12 cellular contexts compared by ENCODE assay signal in genomic region chr19:37997911-37998344, GRCh38.
DNase-seq lines count a peak whose midpoint lies in the region; ATAC-seq and TF ChIP-seq lines count a peak whose summit lies in the region.
"Had no signal": no experiment of that assay in that cellular context is flagged by ENCODE, and none has a peak within 500 bp of the region (broad histone marks: within the 10 kb centered on the region; RNA-seq: fewer than 3 reads in every experiment).

No MANE protein-coding gene starts in this region.

- no peaks in the 10 kb centered on the region for H3K27me3 Mint-ChIP-seq in activated CD8-positive, alpha-beta T cell treated with anti-CD3 and anti-CD28 coated beads for 36 hours
- no peaks in the 10 kb centered on the region for H3K27me3 Mint-ChIP-seq in activated CD8-positive, alpha-beta T cell treated with anti-CD3 and anti-CD28 coated beads, Interleukin-2, amount 10 ng/mL, durations not matched to agents 7 days and 5 days (ENCODE audit: low read depth)
- H3K27me3 Mint-ChIP-seq: progenitor cell of endocrine pancreas had no signal

- peak; percentile 73 for ATAC-seq in activated CD8-positive, alpha-beta T cell treated with anti-CD3 and anti-CD28 coated beads for 36 hours
- ATAC-seq in activated CD8-positive, alpha-beta T cell treated with anti-CD3 and anti-CD28 coated beads, Interleukin-2, amount 10 ng/mL, durations not matched to agents 7 days and 5 days = no peak
- ATAC-seq in stimulated activated effector memory CD8-positive, alpha-beta T cell treated with anti-CD3 and anti-CD28 coated beads, Interleukin-12 subunit alpha, Interleukin-12 subunit beta, amount 100 ng/mL, for 72 hours = peak; percentile 62
- ATAC-seq in GM19328 (IDR thresholded peaks at IDR 0.05; ENCODE audit: unreplicated experiment) (no peak), GM21717 (IDR thresholded peaks at IDR 0.05; ENCODE audit: unreplicated experiment) (no peak)

- peaks cover 6% of the 10 kb centered on the region for H3K36me3 Mint-ChIP-seq in activated CD8-positive, alpha-beta T cell treated with anti-CD3 and anti-CD28 coated beads for 36 hours (ENCODE audit: low read depth)
- H3K36me3 Mint-ChIP-seq in activated CD8-positive, alpha-beta T cell treated with anti-CD3 and anti-CD28 coated beads, Interleukin-2, amount 10 ng/mL, durations not matched to agents 7 days and 5 days (ENCODE audit: low read depth) = no peaks in the 10 kb centered on the region
- H3K36me3 Mint-ChIP-seq in stimulated activated effector memory CD8-positive, alpha-beta T cell treated with anti-CD3 and anti-CD28 coated beads, Interleukin-12 subunit alpha, Interleukin-12 subunit beta, amount 100 ng/mL, for 72 hours = no peaks in the 10 kb centered on the region

- H3K9me3 Mint-ChIP-seq in activated CD8-positive, alpha-beta T cell treated with anti-CD3 and anti-CD28 coated beads for 36 hours = no peaks in the 10 kb centered on the region
- no peaks in the 10 kb centered on the region for H3K9me3 Mint-ChIP-seq in activated CD8-positive, alpha-beta T cell treated with anti-CD3 and anti-CD28 coated beads, Interleukin-2, amount 10 ng/mL, durations not matched to agents 7 days and 5 days (ENCODE audit: insufficient read depth)
- no peaks in the 10 kb centered on the region for H3K9me3 Mint-ChIP-seq in stimulated activated effector memory CD8-positive, alpha-beta T cell treated with anti-CD3 and anti-CD28 coated beads, Interleukin-12 subunit alpha, Interleukin-12 subunit beta, amount 100 ng/mL, for 72 hours
- H3K9me3 Mint-ChIP-seq: endodermal cell had no signal

- POLR2A ChIA-PET in activated CD8-positive, alpha-beta T cell treated with anti-CD3 and anti-CD28 coated beads for 36 hours (lab: Charles Lee) = no interaction called here
- POLR2A ChIA-PET in activated CD8-positive, alpha-beta T cell treated with anti-CD3 and anti-CD28 coated beads, Interleukin-2, amount 10 ng/mL, durations not matched to agents 7 days and 5 days (lab: Charles Lee) = interaction anchor here (0.7 kb wide), 1 partner anchor 22 kb away, joined by 3 read pairs; no protein-coding TSS in a partner anchor

- H3K4me3 Mint-ChIP-seq in activated CD8-positive, alpha-beta T cell treated with anti-CD3 and anti-CD28 coated beads for 36 hours = no peak overlapping the region
- no peak overlapping the region for H3K4me3 Mint-ChIP-seq in activated CD8-positive, alpha-beta T cell treated with anti-CD3 and anti-CD28 coated beads, Interleukin-2, amount 10 ng/mL, durations not matched to agents 7 days and 5 days
- no peak overlapping the region for H3K4me3 Mint-ChIP-seq in stimulated activated effector memory CD8-positive, alpha-beta T cell treated with anti-CD3 and anti-CD28 coated beads, Interleukin-12 subunit alpha, Interleukin-12 subunit beta, amount 100 ng/mL, for 72 hours
- H3K4me3 Mint-ChIP-seq: endodermal cell had no signal

- peaks cover 3% of the 10 kb centered on the region for H3K4me1 Mint-ChIP-seq in activated CD8-positive, alpha-beta T cell treated with anti-CD3 and anti-CD28 coated beads for 36 hours (ENCODE audit: low read depth)
- no peaks in the 10 kb centered on the region for H3K4me1 Mint-ChIP-seq in activated CD8-positive, alpha-beta T cell treated with anti-CD3 and anti-CD28 coated beads, Interleukin-2, amount 10 ng/mL, durations not matched to agents 7 days and 5 days (ENCODE audit: low read depth)
- peaks cover 9% of the 10 kb centered on the region for H3K4me1 Mint-ChIP-seq in stimulated activated effector memory CD8-positive, alpha-beta T cell treated with anti-CD3 and anti-CD28 coated beads, Interleukin-12 subunit alpha, Interleukin-12 subunit beta, amount 100 ng/mL, for 72 hours
- H3K4me1 Mint-ChIP-seq: endodermal cell had no signal

- intact Hi-C loops in activated CD8-positive, alpha-beta T cell treated with anti-CD3 and anti-CD28 coated beads for 36 hours (cut with micrococcal nuclease) = no loop called here

- CTCF ChIA-PET in activated CD8-positive, alpha-beta T cell treated with anti-CD3 and anti-CD28 coated beads for 36 hours (lab: Charles Lee) = no interaction called here
- CTCF ChIA-PET in activated CD8-positive, alpha-beta T cell treated with anti-CD3 and anti-CD28 coated beads, Interleukin-2, amount 10 ng/mL, durations not matched to agents 7 days and 5 days (lab: Charles Lee) = no interaction called here

- TF ChIP-seq CTCF in activated CD8-positive, alpha-beta T cell treated with anti-CD3 and anti-CD28 coated beads for 36 hours (IDR thresholded peaks at IDR 0.05) = no peak

- H3K27ac Mint-ChIP-seq in activated CD8-positive, alpha-beta T cell treated with anti-CD3 and anti-CD28 coated beads for 36 hours = no peak overlapping the region
- no peak overlapping the region for H3K27ac Mint-ChIP-seq in activated CD8-positive, alpha-beta T cell treated with anti-CD3 and anti-CD28 coated beads, Interleukin-2, amount 10 ng/mL, durations not matched to agents 7 days and 5 days
- peak overlapping the region; percentile 39 for H3K27ac Mint-ChIP-seq in stimulated activated effector memory CD8-positive, alpha-beta T cell treated with anti-CD3 and anti-CD28 coated beads, Interleukin-12 subunit alpha, Interleukin-12 subunit beta, amount 100 ng/mL, for 72 hours
- H3K27ac Mint-ChIP-seq: endodermal cell had no signal

- peak; percentile 54 for DNase-seq in activated CD8-positive, alpha-beta T cell treated with anti-CD3 and anti-CD28 coated beads for 36 hours
- no peak for DNase-seq in activated CD8-positive, alpha-beta T cell treated with anti-CD3 and anti-CD28 coated beads, Interleukin-2, amount 10 ng/mL, durations not matched to agents 7 days and 5 days
- DNase-seq in RKO (ENCODE audit: low spot score) (peak; percentile 97), fibroblast of peridontal ligament (ENCODE audit: extremely low read depth) (peak; percentile 93), cortex of kidney (lab: John Stamatoyannopoulos, UW) (no peak)
- DNase-seq in stimulated activated effector memory CD8-positive, alpha-beta T cell treated with anti-CD3 and anti-CD28 coated beads, Interleukin-12 subunit alpha, Interleukin-12 subunit beta, amount 100 ng/mL, for 72 hours (ENCODE audit: low spot score in 2 of 2) = no peak
- DNase-seq: Caco-2, endodermal cell, thyroid gland had no signal

Comparison
In these comparisons a context has a peak if more than half of its experiments do, and no peak if none do; other contexts are left out.
1. ATAC-seq: peak in activated CD8-positive, alpha-beta T cell treated with anti-CD3 and anti-CD28 coated beads for 36 hours (single experiment) and stimulated activated effector memory CD8-positive, alpha-beta T cell treated with anti-CD3 and anti-CD28 coated beads, Interleukin-12 subunit alpha, Interleukin-12 subunit beta, amount 100 ng/mL, for 72 hours (single experiment); none in activated CD8-positive, alpha-beta T cell treated with anti-CD3 and anti-CD28 coated beads, Interleukin-2, amount 10 ng/mL, durations not matched to agents 7 days and 5 days (single experiment), GM19328 (single experiment) and GM21717 (single experiment).
2. DNase-seq: peak in activated CD8-positive, alpha-beta T cell treated with anti-CD3 and anti-CD28 coated beads for 36 hours (single experiment), RKO (single experiment) and fibroblast of peridontal ligament (single experiment); none in activated CD8-positive, alpha-beta T cell treated with anti-CD3 and anti-CD28 coated beads, Interleukin-2, amount 10 ng/mL, durations not matched to agents 7 days and 5 days (single experiment), stimulated activated effector memory CD8-positive, alpha-beta T cell treated with anti-CD3 and anti-CD28 coated beads, Interleukin-12 subunit alpha, Interleukin-12 subunit beta, amount 100 ng/mL, for 72 hours (0 of 2) and cortex of kidney (single experiment).